8 cellular contexts compared by ENCODE assay signal in the genomic region with DNA sequence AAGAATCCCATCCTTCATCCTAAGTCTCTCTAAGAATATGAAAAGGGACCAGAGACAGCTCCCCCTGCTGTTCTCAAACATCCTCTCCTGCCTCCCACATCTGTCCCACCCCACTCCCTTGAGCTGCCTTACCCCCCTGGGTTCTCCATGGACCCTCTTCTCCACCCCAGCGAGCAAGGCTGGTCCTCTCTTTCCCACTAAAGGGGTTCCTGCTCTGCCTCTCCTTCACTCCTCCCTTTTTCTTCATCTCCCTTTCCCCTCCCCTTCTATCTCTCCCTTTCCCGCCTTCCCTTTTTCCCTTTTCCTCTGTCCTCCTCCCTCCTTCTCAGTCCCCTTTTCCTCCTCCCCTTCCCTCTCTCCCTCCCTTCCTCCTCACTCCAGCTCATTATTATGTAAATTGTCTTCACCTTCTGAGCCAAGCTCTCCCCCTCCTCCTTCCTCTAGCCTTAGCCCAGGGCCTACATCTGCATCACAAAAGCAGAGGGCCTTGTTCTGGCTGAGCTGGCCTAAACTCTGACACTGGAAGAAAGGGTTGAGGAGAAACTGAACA.
DNase-seq lines count a peak whose midpoint lies in the region; ATAC-seq and TF ChIP-seq lines count a peak whose summit lies in the region.

No MANE protein-coding gene starts in this region.

- no peaks in the 10 kb centered on the region for H3K36me3 Mint-ChIP-seq in CD4-positive, alpha-beta memory T cell

- peak; percentile 63 for TF ChIP-seq CTCF in VCaP (conservative IDR thresholded peaks at IDR 0.05)
- no peak for TF ChIP-seq CTCF in suprapubic skin (IDR thresholded peaks at IDR 0.05)

- no peak overlapping the region for H3K4me3 Mint-ChIP-seq in CD4-positive, alpha-beta memory T cell

- no peaks in the 10 kb centered on the region for H3K36me3 ChIP-seq in CD4-positive, alpha-beta memory T cell (ENCODE audit: insufficient read depth, low read length)
- no peaks in the 10 kb centered on the region for H3K36me3 ChIP-seq in suprapubic skin

- H3K9me3 ChIP-seq in CD4-positive, alpha-beta memory T cell (ENCODE audit: control insufficient read depth in 1 of 2, low read length in 2 of 2), result no peaks in the 10 kb centered on the region
- no peaks in the 10 kb centered on the region for H3K9me3 ChIP-seq in suprapubic skin

- peak overlapping the region in 4 of 7 donors; percentile 35 to 74 (median 58) for H3K27ac Mint-ChIP-seq in CD4-positive, alpha-beta memory T cell

- intact Hi-C loops in CD4-positive, alpha-beta memory T cell (cut with micrococcal nuclease), result no loop called here

- POLR2A ChIA-PET in CD4-positive, alpha-beta memory T cell (lab: Charles Lee; ENCODE audit: partially characterized antibody), result interaction anchor here (1.2 to 6.8 kb wide), 3 partner anchors 17 to 83 kb away, joined by 4 to 78 read pairs (median 15); no protein-coding TSS in a partner anchor

- no peaks in the 10 kb centered on the region for H3K9me3 Mint-ChIP-seq in CD4-positive, alpha-beta memory T cell

- no peak for ATAC-seq in GM18909 (IDR thresholded peaks at IDR 0.05; ENCODE audit: poor library complexity, unreplicated experiment)

- no peak for TF ChIP-seq EP300 in suprapubic skin (IDR thresholded peaks at IDR 0.05)

- TF ChIP-seq POLR2A in suprapubic skin (IDR thresholded peaks at IDR 0.05), result no peak

- H3K4me1 Mint-ChIP-seq in CD4-positive, alpha-beta memory T cell, result peaks cover 26 to 44% (median 36%) of the 10 kb centered on the region in 4 donors

- CTCF ChIA-PET in CD4-positive, alpha-beta memory T cell (lab: Charles Lee; ENCODE audit: partially characterized antibody), result interaction anchor here (0.6 to 4.9 kb wide), 24 partner anchors 11 to 338 kb away, joined by 3 to 57 read pairs (median 4); no protein-coding TSS in a partner anchor

- no peak overlapping the region for H3K27ac ChIP-seq in CD4-positive, alpha-beta memory T cell (ENCODE audit: low read depth, low read length)
- H3K27ac ChIP-seq in VCaP (no peak overlapping the region), suprapubic skin (no peak overlapping the region)

- H3K27me3 ChIP-seq in CD4-positive, alpha-beta memory T cell (ENCODE audit: insufficient read depth, low read length), result no peaks in the 10 kb centered on the region
- H3K27me3 ChIP-seq in suprapubic skin, result no peaks in the 10 kb centered on the region

- 93% methylated on average over 2 of the region's 2 CpGs for WGBS in suprapubic skin

- H3K4me3 ChIP-seq in CD4-positive, alpha-beta memory T cell (ENCODE audit: low read length in 2 of 2), result no peak overlapping the region
- H3K4me3 ChIP-seq in suprapubic skin, result no peak overlapping the region

- no peak for DNase-seq in CD4-positive, alpha-beta memory T cell
- DNase-seq in HPDE6-E6E7 (ENCODE audit: extremely low spot score) (peak; percentile 37), islet precursor cell (peak; percentile 71), SHP77 treated with DMSO at 0.1 percent for 48 hours (lab: John Stamatoyannopoulos, UW) (no peak), NCI-H1930 (lab: John Stamatoyannopoulos, UW) (no peak), suprapubic skin (ENCODE audit: low spot score in 2 of 2) (no peak)

- H3K27me3 Mint-ChIP-seq in CD4-positive, alpha-beta memory T cell, result no peaks in the 10 kb centered on the region

- peaks cover 38% of the 10 kb centered on the region for H3K4me1 ChIP-seq in CD4-positive, alpha-beta memory T cell (ENCODE audit: insufficient read depth, low read length)
- no peaks in the 10 kb centered on the region for H3K4me1 ChIP-seq in suprapubic skin

Comparison
In these comparisons a context has a peak if more than half of its experiments do, and no peak if none do; other contexts are left out.
1. DNase-seq: peak in HPDE6-E6E7 (single experiment) and islet precursor cell (single experiment); none in CD4-positive, alpha-beta memory T cell (0 of 5), SHP77 treated with DMSO at 0.1 percent for 48 hours (single experiment), NCI-H1930 (0 of 2) and suprapubic skin (0 of 2).